Comparison of ENCODE assay signal across 12 cellular contexts in genomic region chr7:85103352-85103751, GRCh38.
DNase-seq lines count a peak whose midpoint lies in the region; ATAC-seq and TF ChIP-seq lines count a peak whose summit lies in the region.
"Had no signal": no experiment of that assay in that cellular context is flagged by ENCODE, and none has a peak within 500 bp of the region (broad histone marks: within the 10 kb centered on the region; RNA-seq: fewer than 3 reads in every experiment).

No MANE protein-coding gene starts in this region.

- H3K4me3 ChIP-seq in MG63 (no peak overlapping the region), fibroblast of mammary gland (ENCODE audit: control insufficient read depth, low read depth, low read length) (no peak overlapping the region)

- H3K9me3 Mint-ChIP-seq in progenitor cell of endocrine pancreas (ENCODE audit: low read depth), result peaks cover 3% of the 10 kb centered on the region
- H3K9me3 Mint-ChIP-seq: activated naive CD8-positive, alpha-beta T cell treated with anti-CD3 and anti-CD28 coated beads for 36 hours had no signal

- TF ChIP-seq CTCF in fibroblast of mammary gland (conservative IDR thresholded peaks at IDR 0.05; ENCODE audit: control insufficient read depth, insufficient read depth, low read depth, low read length) (no peak), progenitor cell of endocrine pancreas (IDR thresholded peaks at IDR 0.05; ENCODE audit: unreplicated experiment) (no peak)

- H3K9me3 ChIP-seq in MG63, result no peaks in the 10 kb centered on the region

- no peaks in the 10 kb centered on the region; the same call in 1 of the 2 replicates for H3K27me3 ChIP-seq in MG63

- TF ChIP-seq POLR2A in GM18505 (IDR thresholded peaks at IDR 0.05; ENCODE audit: borderline replicate concordance, extremely low read depth, insufficient read depth, insufficient read length), result no peak

- peaks cover 19% of the 10 kb centered on the region for H3K4me1 Mint-ChIP-seq in progenitor cell of endocrine pancreas (ENCODE audit: low read depth)
- H3K4me1 Mint-ChIP-seq: activated naive CD8-positive, alpha-beta T cell treated with anti-CD3 and anti-CD28 coated beads for 36 hours had no signal

- no peak for ATAC-seq in GM18505 (IDR thresholded peaks at IDR 0.05; ENCODE audit: unreplicated experiment)

- no peaks in the 10 kb centered on the region for H3K36me3 Mint-ChIP-seq in progenitor cell of endocrine pancreas (ENCODE audit: insufficient read depth)
- H3K36me3 Mint-ChIP-seq: activated naive CD8-positive, alpha-beta T cell treated with anti-CD3 and anti-CD28 coated beads for 36 hours had no signal

- H3K27me3 Mint-ChIP-seq in progenitor cell of endocrine pancreas, result no peaks in the 10 kb centered on the region
- H3K27me3 Mint-ChIP-seq: activated naive CD8-positive, alpha-beta T cell treated with anti-CD3 and anti-CD28 coated beads for 36 hours had no signal

- no peak overlapping the region for H3K4me3 Mint-ChIP-seq in progenitor cell of endocrine pancreas (ENCODE audit: low read depth)
- H3K4me3 Mint-ChIP-seq: activated naive CD8-positive, alpha-beta T cell treated with anti-CD3 and anti-CD28 coated beads for 36 hours had no signal

- H3K36me3 ChIP-seq in MG63, result no peaks in the 10 kb centered on the region

- DNase-seq in COLO829 (ENCODE audit: low spot score), result peak; percentile 47
- DNase-seq in MG63, result peak; percentile 1
- peak; percentile 47 for DNase-seq in fibroblast of mammary gland (ENCODE audit: low read depth)
- no peak for DNase-seq in progenitor cell of endocrine pancreas (ENCODE audit: low spot score, unreplicated experiment)
- no peak for DNase-seq in CD1c-positive myeloid dendritic cell (ENCODE audit: extremely low spot score)
- DNase-seq in NCI-H2171 treated with DMSO at 0.1 percent for 48 hours (lab: John Stamatoyannopoulos, UW), result no peak
- no peak for DNase-seq in HK-2 (ENCODE audit: unreplicated experiment)
- DNase-seq: activated CD4-positive, CD25-positive, alpha-beta regulatory T cell; activated CD8-positive, alpha-beta memory T cell treated with anti-CD3 and anti-CD28 coated beads, Interleukin-2, amount 50 U/mL, for 4 hours; activated naive CD8-positive, alpha-beta T cell treated with anti-CD3 and anti-CD28 coated beads for 36 hours; NCI-H2171 had no signal

- peak overlapping the region; percentile 11 for H3K27ac Mint-ChIP-seq in progenitor cell of endocrine pancreas
- H3K27ac Mint-ChIP-seq: activated naive CD8-positive, alpha-beta T cell treated with anti-CD3 and anti-CD28 coated beads for 36 hours had no signal

Comparison
In these comparisons a context has a peak if more than half of its experiments do, and no peak if none do; other contexts are left out.
1. DNase-seq: peak in COLO829 (single experiment), MG63 (single experiment) and fibroblast of mammary gland (single experiment); none in progenitor cell of endocrine pancreas (single experiment), CD1c-positive myeloid dendritic cell (single experiment), NCI-H2171 treated with DMSO at 0.1 percent for 48 hours (single experiment) and HK-2 (single experiment).